Comparison of ENCODE assay signal across 9 cellular contexts in genomic region chr17:62062936-62063335, GRCh38. TPM values are rescaled to one million over a fixed set of nuclear protein-coding genes. Genes with fewer than 3 reads are reported as not detected.
DNase-seq lines count a peak whose midpoint lies in the region; ATAC-seq, FAIRE-seq and TF ChIP-seq lines count a peak whose summit lies in the region.
"Had no signal": no experiment of that assay in that cellular context is flagged by ENCODE, and none has a peak within 500 bp of the region (broad histone marks: within the 10 kb centered on the region; RNA-seq: fewer than 3 reads in every experiment).

No MANE protein-coding gene starts in this region.

- peaks cover 3% of the 10 kb centered on the region for H3K79me1 ChIP-seq in neuronal stem cell (ENCODE audit: low read depth, low read length)

- H3K27me3 ChIP-seq in RWPE2 (ENCODE audit: insufficient read depth, poor library complexity, severe bottlenecking) (no peaks in the 10 kb centered on the region), esophagus squamous epithelium (no peaks in the 10 kb centered on the region), rectal smooth muscle tissue (ENCODE audit: control insufficient read depth, insufficient read depth, low read length) (no peaks in the 10 kb centered on the region), neuronal stem cell (ENCODE audit: control insufficient read depth in 3 of 3, insufficient read depth in 3 of 3, low read depth in 1 of 3, low read length in 3 of 3) (peaks cover 0 to 17% (median 0%) of the 10 kb centered on the region in 3 experiments)

- H3K4me3 ChIP-seq in GM12864 (ENCODE audit: low read depth, low read length) (peak overlapping the region; percentile 100; the same call in 1 of the 2 replicates), RWPE2 (ENCODE audit: severe bottlenecking) (peak overlapping the region; percentile 93), esophagus squamous epithelium (peak overlapping the region in 3 of 4 donors; percentile 95 to 99 (median 96)), rectal smooth muscle tissue (ENCODE audit: low read length) (peak overlapping the region; percentile 98), neuronal stem cell (ENCODE audit: low read length in 2 of 2) (peak overlapping the region in 1 of 2 donors; percentile 96)

- H3K4me1 ChIP-seq in RWPE2 (ENCODE audit: insufficient read depth, poor library complexity, severe bottlenecking) (peaks cover 28% of the 10 kb centered on the region), esophagus squamous epithelium (peaks cover 9 to 65% (median 9%) of the 10 kb centered on the region in 3 donors), rectal smooth muscle tissue (ENCODE audit: control insufficient read depth, insufficient read depth, low read length) (peaks cover 25% of the 10 kb centered on the region), neuronal stem cell (ENCODE audit: control insufficient read depth in 2 of 2, insufficient read depth in 1 of 2, low read depth in 1 of 2, low read length in 2 of 2) (no peaks in the 10 kb centered on the region)

- WGBS in esophagus squamous epithelium, 2 donors: 55 to 65% methylated on average over 3 of the region's 3 CpGs
- WGBS in neuronal stem cell (ENCODE audit: extremely low coverage in 2 of 2, insufficient read length in 2 of 2, insufficient replicate concordance in 1 of 2), 2 donors: no CpG with 5 or more reads among the region's 3 CpGs

- H2BK5ac ChIP-seq in neuronal stem cell (ENCODE audit: low read length): no peak overlapping the region

- TF ChIP-seq POLR2A in esophagus squamous epithelium (IDR thresholded peaks at IDR 0.05) (no peak), GM12891 (IDR thresholded peaks at IDR 0.05; ENCODE audit: low read depth, low read length) (no peak)

- no peak overlapping the region for H2BK15ac ChIP-seq in neuronal stem cell (ENCODE audit: low read length)

- no peak for DNase-seq in GM12864 (ENCODE audit: low read depth)
- no peak for DNase-seq in RWPE2 (ENCODE audit: low spot score)
- DNase-seq in esophagus squamous epithelium (lab: John Stamatoyannopoulos, UW): no peak
- DNase-seq in globus pallidus (ENCODE audit: low spot score): no peak
- DNase-seq in NCI-H510A (lab: John Stamatoyannopoulos, UW): no peak
- no peak for DNase-seq in GM12891 (ENCODE audit: insufficient read length, low spot score)
- no peak for DNase-seq in neuronal stem cell (ENCODE audit: low spot score)

- TF ChIP-seq CTCF in GM12864 (IDR thresholded peaks at IDR 0.05; ENCODE audit: low read depth, low read length, missing control alignments) (no peak), RWPE2 (IDR thresholded peaks at IDR 0.05; ENCODE audit: poor library complexity, severe bottlenecking) (no peak), esophagus squamous epithelium (IDR thresholded peaks at IDR 0.05) (no peak)

- no peak overlapping the region for H2AFZ ChIP-seq in neuronal stem cell (ENCODE audit: low read length)

- H3K9me3 ChIP-seq in RWPE2 (ENCODE audit: severe bottlenecking): no peaks in the 10 kb centered on the region
- no peaks in the 10 kb centered on the region for H3K9me3 ChIP-seq in esophagus squamous epithelium
- H3K9me3 ChIP-seq in neuronal stem cell (replicated peaks in 1 of 2; ENCODE audit: control insufficient read depth in 2 of 2, insufficient read depth in 1 of 2, low read depth in 1 of 2, low read length in 2 of 2): no peaks in the 10 kb centered on the region

- no peak overlapping the region for H3K18ac ChIP-seq in neuronal stem cell (ENCODE audit: low read length)

- no peak overlapping the region for H4K8ac ChIP-seq in neuronal stem cell (ENCODE audit: low read depth, low read length)

- H3K4ac ChIP-seq in neuronal stem cell (ENCODE audit: low read length): no peak overlapping the region

- H3K36me3 ChIP-seq in RWPE2 (ENCODE audit: low read depth): peaks cover 52% of the 10 kb centered on the region
- peaks cover 0 to 37% (median 0%) of the 10 kb centered on the region in 3 donors for H3K36me3 ChIP-seq in esophagus squamous epithelium
- peaks cover 8% of the 10 kb centered on the region for H3K36me3 ChIP-seq in rectal smooth muscle tissue (ENCODE audit: control insufficient read depth, insufficient read depth, low read length)
- H3K36me3 ChIP-seq in neuronal stem cell (replicated peaks in 1 of 2; ENCODE audit: control insufficient read depth in 2 of 2, insufficient read depth in 2 of 2, low read length in 2 of 2): peaks cover 5 to 51% of the 10 kb centered on the region in 2 donors

- no peak for FAIRE-seq in GM12891 (lab: Jason Lieb, UNC)
- FAIRE-seq: TTC549 had no signal

- H2BK12ac ChIP-seq in neuronal stem cell (ENCODE audit: low read length): no peak overlapping the region

- no peak overlapping the region for H2AK5ac ChIP-seq in neuronal stem cell (ENCODE audit: low read depth, low read length)

- H2BK120ac ChIP-seq in neuronal stem cell (ENCODE audit: low read depth, low read length): no peak overlapping the region

- no peak overlapping the region for H3K4me2 ChIP-seq in neuronal stem cell (ENCODE audit: insufficient read depth, low read length, poor library complexity, severe bottlenecking)

- no peak overlapping the region for H3K23ac ChIP-seq in neuronal stem cell (ENCODE audit: low read depth, low read length, poor library complexity)

- intact Hi-C loops in esophagus squamous epithelium (cut with DNase I): no loop called here

- no peak overlapping the region for H3K9ac ChIP-seq in rectal smooth muscle tissue (ENCODE audit: low read length)
- H3K9ac ChIP-seq in neuronal stem cell (ENCODE audit: low read depth, low read length, poor library complexity): no peak overlapping the region

- H3K14ac ChIP-seq in neuronal stem cell (ENCODE audit: low read length): no peak overlapping the region

- H3K27ac ChIP-seq in RWPE2 (ENCODE audit: poor library complexity, severe bottlenecking) (no peak overlapping the region), esophagus squamous epithelium (peak overlapping the region in 2 of 4 donors; percentile 1 to 100), rectal smooth muscle tissue (ENCODE audit: low read depth, low read length) (no peak overlapping the region), neuronal stem cell (replicated peaks; ENCODE audit: low read length) (no peak overlapping the region)

- H4K91ac ChIP-seq in neuronal stem cell (ENCODE audit: low read depth, low read length, poor library complexity): no peak overlapping the region

- ATAC-seq in RWPE2 (ENCODE audit: low read depth): no peak

TF ChIP-seq in GM12891, 5 proteins besides CTCF, POLR2A, EP300 and RAD21:
- TF ChIP-seq PAX5 (IDR thresholded peaks at IDR 0.05; ENCODE audit: insufficient read depth, low read length, severe bottlenecking) (no peak), POU2F2 (IDR thresholded peaks at IDR 0.05; ENCODE audit: low read depth, low read length) (no peak), SPI1 (IDR thresholded peaks at IDR 0.05; ENCODE audit: low read depth, low read length) (no peak), TAF1 (IDR thresholded peaks at IDR 0.05; ENCODE audit: low read depth, low read length) (no peak), POLR2AphosphoS5 (IDR thresholded peaks at IDR 0.05; ENCODE audit: low read depth, low read length) (no peak)

RNA-seq across cellular contexts. Expression of gene MED13, which starts 2.1 kb away (rescaled TPM):
- 10 to 100 TPM; 24.3 to 69.0 (median 51.0) TPM for total RNA-seq in esophagus squamous epithelium
- 11.1 TPM for polyA plus RNA-seq in GM12891 (2012; ENCODE audit: low read depth, missing spikeins)
- 16.1 TPM for polyA plus RNA-seq in neuronal stem cell (2013, experiment 1 of 2)
- polyA plus RNA-seq in neuronal stem cell (2013, experiment 2 of 2): 16.3 TPM
